Comparison of ENCODE assay signal across 9 cellular contexts in genomic region chr1:196407358-196408041, GRCh38.
DNase-seq lines count a peak whose midpoint lies in the region; TF ChIP-seq lines count a peak whose summit lies in the region.
"Had no signal": no experiment of that assay in that cellular context is flagged by ENCODE, and none has a peak within 500 bp of the region (broad histone marks: within the 10 kb centered on the region; RNA-seq: fewer than 3 reads in every experiment).

No MANE protein-coding gene starts in this region.

- H3K4me3 ChIP-seq in epithelial cell of proximal tubule (ENCODE audit: low read depth, low read length) (no peak overlapping the region), vagina (no peak overlapping the region), BE2C (ENCODE audit: low read depth, low read length) (no peak overlapping the region)

- H3K4me1 ChIP-seq in vagina: no peaks in the 10 kb centered on the region
- no peaks in the 10 kb centered on the region; the same call in 1 of the 2 replicates for H3K4me1 ChIP-seq in BE2C

- peaks cover 5% of the 10 kb centered on the region for H3K36me3 Mint-ChIP-seq in nephron (ENCODE audit: low read depth)

- H3K9me3 Mint-ChIP-seq in nephron: peaks cover 3% of the 10 kb centered on the region

- no peak for TF ChIP-seq POLR2A in vagina (IDR thresholded peaks at IDR 0.05)

- peak overlapping the region; percentile 88 to 95 (median 92) for H3K27ac Mint-ChIP-seq in nephron

- intact Hi-C loops in vagina (cut with DNase I): no loop called here

- H3K4me1 Mint-ChIP-seq in nephron: peaks cover 23% of the 10 kb centered on the region

- H3K27me3 ChIP-seq in vagina (no peaks in the 10 kb centered on the region), BE2C (no peaks in the 10 kb centered on the region)

- H3K27ac ChIP-seq in vagina: peak overlapping the region; percentile 42

- DNase-seq in NCI-H69 (lab: John Stamatoyannopoulos, UW) (peak; percentile 35), epithelial cell of proximal tubule (ENCODE audit: low read depth) (peak; percentile 44), vagina (ENCODE audit: extremely low spot score in 2 of 2) (no peak), NCI-H1930 (lab: John Stamatoyannopoulos, UW) (no peak), BE2C (no peak), cortex of kidney (lab: John Stamatoyannopoulos, UW) (no peak)
- DNase-seq: GF-D8, NCI-H2107 had no signal

- H3K9me3 ChIP-seq in vagina (no peaks in the 10 kb centered on the region), BE2C (no peaks in the 10 kb centered on the region)

- TF ChIP-seq CTCF in epithelial cell of proximal tubule (conservative IDR thresholded peaks at IDR 0.05; ENCODE audit: low read depth, low read length) (no peak), nephron (IDR thresholded peaks at IDR 0.05; ENCODE audit: unreplicated experiment in 3 of 3) (no peak), vagina (IDR thresholded peaks at IDR 0.05) (no peak), BE2C (IDR thresholded peaks at IDR 0.05; ENCODE audit: low read depth, low read length) (no peak)

- no peaks in the 10 kb centered on the region for H3K36me3 ChIP-seq in vagina
- H3K36me3 ChIP-seq in BE2C: no peaks in the 10 kb centered on the region

- H3K27me3 Mint-ChIP-seq in nephron (ENCODE audit: low read depth): no peaks in the 10 kb centered on the region

- H3K4me3 Mint-ChIP-seq in nephron: peak overlapping the region in 1 of 3 experiments; percentile 8

Comparison
In these comparisons a context has a peak if more than half of its experiments do, and no peak if none do; other contexts are left out.
1. DNase-seq: peak in NCI-H69 (single experiment) and epithelial cell of proximal tubule (single experiment); none in vagina (0 of 2), NCI-H1930 (0 of 2), BE2C (single experiment) and cortex of kidney (single experiment).